In the genomic region with DNA sequence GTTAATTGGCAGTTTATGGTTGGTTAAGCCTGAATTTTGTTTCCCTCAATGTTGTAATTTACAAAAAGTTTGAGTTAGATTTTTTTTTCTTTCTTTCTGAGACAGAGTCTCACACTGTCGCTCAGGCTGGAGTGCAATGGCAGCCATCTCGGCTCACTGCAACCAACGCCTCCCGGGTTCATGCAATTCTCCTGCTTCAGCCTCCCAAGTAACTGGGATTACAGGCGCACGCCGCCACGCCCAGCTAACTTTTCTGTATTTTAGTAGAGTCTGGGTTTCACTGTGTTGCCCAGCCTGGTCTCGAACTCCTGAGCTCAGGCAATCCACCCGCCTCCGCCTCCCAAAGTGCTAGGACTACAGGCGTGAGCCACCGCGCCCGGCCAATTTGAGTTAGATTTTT, we compare ENCODE assay signal across 9 cellular contexts. TPM values are rescaled to one million over a fixed set of nuclear protein-coding genes. Genes with fewer than 3 reads are reported as not detected.
DNase-seq lines count a peak whose midpoint lies in the region; ATAC-seq, FAIRE-seq and TF ChIP-seq lines count a peak whose summit lies in the region.
"Had no signal": no experiment of that assay in that cellular context is flagged by ENCODE, and none has a peak within 500 bp of the region (broad histone marks: within the 10 kb centered on the region; RNA-seq: fewer than 3 reads in every experiment).

No MANE protein-coding gene starts in this region.

- H3K36me3 Mint-ChIP-seq in activated naive CD4-positive, alpha-beta T cell treated with anti-CD3 and anti-CD28 coated beads, Interleukin-2, amount 50 U/mL, for 24 hours: peaks cover 2% of the 10 kb centered on the region
- peaks cover 48% of the 10 kb centered on the region for H3K36me3 Mint-ChIP-seq in activated T-helper 2 cell treated with anti-CD3 and anti-CD28 coated beads, Interferon-gamma antibody, Interleukin-2, Interleukin-4, amounts not matched to agents 10 μg/mL and 5 μg/mL and 100 μg/mL, durations not matched to agents 14 hours and 24 hours and 36 hours (ENCODE audit: low read depth)

- intact Hi-C loops in activated T-helper 2 cell treated with anti-CD3 and anti-CD28 coated beads, Interferon-gamma antibody, Interleukin-2, Interleukin-4, amounts not matched to agents 10 μg/mL and 5 μg/mL and 100 μg/mL, durations not matched to agents 14 hours and 24 hours and 36 hours (cut with micrococcal nuclease): loop anchor here (5.0 to 10.0 kb wide), 4 partner anchors 237 to 1941 kb away; a partner anchor contains a TSS
- intact Hi-C loops in tibial artery (cut with DNase I; ENCODE audit: low total_unique reads): no loop called here

- in situ Hi-C loops in KBM-7 (cut with MboI; ENCODE audit: low pct_unique_long_range_greater_than_20kb, low sequenced_read_pairs): no loop called here

- DNase-seq in activated naive CD4-positive, alpha-beta T cell treated with Interleukin-2 at 50 U/mL for 16 hours: no peak
- no peak for DNase-seq in activated T-helper 2 cell treated with anti-CD3 and anti-CD28 coated beads, Interferon-gamma antibody, Interleukin-2, Interleukin-4, amounts not matched to agents 10 μg/mL and 5 μg/mL and 100 μg/mL, durations not matched to agents 14 hours and 24 hours and 36 hours (ENCODE audit: low spot score)
- DNase-seq in keratinocyte (ENCODE audit: low read depth, low spot score): no peak
- no peak for DNase-seq in tibial artery
- DNase-seq in KBM-7: no peak
- DNase-seq: effector CD8-positive, alpha-beta T cell had no signal

- H3K9me3 Mint-ChIP-seq in activated naive CD4-positive, alpha-beta T cell treated with anti-CD3 and anti-CD28 coated beads, Interleukin-2, amount 50 U/mL, for 24 hours: no peaks in the 10 kb centered on the region
- peaks cover 26% of the 10 kb centered on the region for H3K9me3 Mint-ChIP-seq in activated T-helper 2 cell treated with anti-CD3 and anti-CD28 coated beads, Interferon-gamma antibody, Interleukin-2, Interleukin-4, amounts not matched to agents 10 μg/mL and 5 μg/mL and 100 μg/mL, durations not matched to agents 14 hours and 24 hours and 36 hours

- H3K27me3 ChIP-seq in keratinocyte (ENCODE audit: control insufficient read depth, extremely low read depth, insufficient read depth, low read length): no peaks in the 10 kb centered on the region
- H3K27me3 ChIP-seq in tibial artery: no peaks in the 10 kb centered on the region

- ATAC-seq in GM19463 (IDR thresholded peaks at IDR 0.05; ENCODE audit: unreplicated experiment): no peak
- no peak for ATAC-seq in HG03520 (IDR thresholded peaks at IDR 0.05; ENCODE audit: unreplicated experiment)

- H3K4me1 ChIP-seq in keratinocyte (ENCODE audit: control insufficient read depth, extremely low read depth, insufficient read depth, low read length): peaks cover 8% of the 10 kb centered on the region
- peaks cover 0 to 28% (median 8%) of the 10 kb centered on the region in 4 donors for H3K4me1 ChIP-seq in tibial artery

- peak overlapping the region; percentile 84 for H3K4me2 ChIP-seq in keratinocyte (ENCODE audit: control insufficient read depth, extremely low read depth, insufficient read depth, low read depth, low read length)

- peak overlapping the region; percentile 97 for H3K4me3 Mint-ChIP-seq in activated naive CD4-positive, alpha-beta T cell treated with anti-CD3 and anti-CD28 coated beads, Interleukin-2, amount 50 U/mL, for 24 hours
- peak overlapping the region; percentile 97 for H3K4me3 Mint-ChIP-seq in activated T-helper 2 cell treated with anti-CD3 and anti-CD28 coated beads, Interferon-gamma antibody, Interleukin-2, Interleukin-4, amounts not matched to agents 10 μg/mL and 5 μg/mL and 100 μg/mL, durations not matched to agents 14 hours and 24 hours and 36 hours (ENCODE audit: low read depth)

- no peak overlapping the region for H2AFZ ChIP-seq in keratinocyte (ENCODE audit: control insufficient read depth, low read length)

- H3K9me3 ChIP-seq in keratinocyte (ENCODE audit: control insufficient read depth, low read depth, low read length): no peaks in the 10 kb centered on the region
- H3K9me3 ChIP-seq in tibial artery: no peaks in the 10 kb centered on the region

- H3K4me3 ChIP-seq in keratinocyte (ENCODE audit: control insufficient read depth in 2 of 3, extremely low read depth in 1 of 3, insufficient read depth in 2 of 3, low read depth in 1 of 3, low read length in 3 of 3): peak overlapping the region; percentile 86 to 93 (median 91)
- peak overlapping the region; percentile 62 to 82 for H3K4me3 ChIP-seq in tibial artery

- H3K9me1 ChIP-seq in keratinocyte (ENCODE audit: control insufficient read depth, extremely low read depth, insufficient read depth, low read length): no peaks in the 10 kb centered on the region

- no peak overlapping the region for H3K27ac Mint-ChIP-seq in activated naive CD4-positive, alpha-beta T cell treated with anti-CD3 and anti-CD28 coated beads, Interleukin-2, amount 50 U/mL, for 24 hours
- H3K27ac Mint-ChIP-seq in activated T-helper 2 cell treated with anti-CD3 and anti-CD28 coated beads, Interferon-gamma antibody, Interleukin-2, Interleukin-4, amounts not matched to agents 10 μg/mL and 5 μg/mL and 100 μg/mL, durations not matched to agents 14 hours and 24 hours and 36 hours: no peak overlapping the region

- peaks cover 51% of the 10 kb centered on the region for H3K79me2 ChIP-seq in keratinocyte (ENCODE audit: control insufficient read depth, insufficient read depth, low read length)

- dilution Hi-C loops in keratinocyte (cut with MboI; ENCODE audit: extremely low pct_ligation_motif_present, low sequenced_read_pairs): no loop called here

- H3K27ac ChIP-seq in keratinocyte (ENCODE audit: control insufficient read depth, insufficient read depth, low read length) (no peak overlapping the region), tibial artery (peak overlapping the region in 1 of 2 donors; percentile 77)

- no peak for FAIRE-seq in keratinocyte (lab: Jason Lieb, UNC)

- H4K20me1 ChIP-seq in keratinocyte (ENCODE audit: control insufficient read depth, extremely low read depth, insufficient read depth, low read length): no peaks in the 10 kb centered on the region

- no peaks in the 10 kb centered on the region for H3K27me3 Mint-ChIP-seq in activated naive CD4-positive, alpha-beta T cell treated with anti-CD3 and anti-CD28 coated beads, Interleukin-2, amount 50 U/mL, for 24 hours
- no peaks in the 10 kb centered on the region for H3K27me3 Mint-ChIP-seq in activated T-helper 2 cell treated with anti-CD3 and anti-CD28 coated beads, Interferon-gamma antibody, Interleukin-2, Interleukin-4, amounts not matched to agents 10 μg/mL and 5 μg/mL and 100 μg/mL, durations not matched to agents 14 hours and 24 hours and 36 hours (ENCODE audit: low read depth)

- H3K4me1 Mint-ChIP-seq in activated naive CD4-positive, alpha-beta T cell treated with anti-CD3 and anti-CD28 coated beads, Interleukin-2, amount 50 U/mL, for 24 hours: peaks cover 52% of the 10 kb centered on the region
- H3K4me1 Mint-ChIP-seq in activated T-helper 2 cell treated with anti-CD3 and anti-CD28 coated beads, Interferon-gamma antibody, Interleukin-2, Interleukin-4, amounts not matched to agents 10 μg/mL and 5 μg/mL and 100 μg/mL, durations not matched to agents 14 hours and 24 hours and 36 hours (ENCODE audit: low read depth): peaks cover 26% of the 10 kb centered on the region

- H3K36me3 ChIP-seq in keratinocyte (ENCODE audit: control insufficient read depth in 2 of 2, extremely low read depth in 1 of 2, insufficient read depth in 2 of 2, low read length in 2 of 2): no peaks in the 10 kb centered on the region
- H3K36me3 ChIP-seq in tibial artery: no peaks in the 10 kb centered on the region

- TF ChIP-seq CTCF in keratinocyte (optimal IDR thresholded peaks at IDR 0.05 in 1 of 3, IDR thresholded peaks at IDR 0.05 in 1 of 3, conservative IDR thresholded peaks at IDR 0.05 in 1 of 3; ENCODE audit: extremely low read depth in 1 of 3, insufficient read depth in 2 of 3, low read length in 3 of 3) (no peak), tibial artery (IDR thresholded peaks at IDR 0.05) (no peak)

- no peak overlapping the region for H3K9ac ChIP-seq in keratinocyte (ENCODE audit: control insufficient read depth, extremely low read depth, insufficient read depth, low read length)

RNA-seq across cellular contexts. Expression of a gene that starts 0.9 kb away (rescaled TPM):
- total RNA-seq in activated T-helper 2 cell treated with anti-CD3 and anti-CD28 coated beads, Interferon-gamma antibody, Interleukin-2, Interleukin-4, amounts not matched to agents 10 μg/mL and 5 μg/mL and 100 μg/mL, durations not matched to agents 14 hours and 24 hours and 36 hours: 7.2 and 7.5 TPM in 2 replicates
- polyA plus RNA-seq in keratinocyte: 3.1 to 4.7 TPM (median 4.3 TPM) in 3 replicates
- 3.5 TPM for polyA plus RNA-seq in keratinocyte (2011; ENCODE audit: low read depth)
- polyA plus RNA-seq in keratinocyte (2011; cell fraction: cytosol; rRNA removed): 1.5 and 2.9 TPM in 2 replicates
- polyA plus RNA-seq in keratinocyte (2011; cell fraction: nucleus; rRNA removed): 8.3 and 8.8 TPM in 2 replicates
- polyA plus RNA-seq in keratinocyte (2012; ENCODE audit: low replicate concordance): 2.1 and 3.3 TPM in 2 replicates
- polyA minus RNA-seq in keratinocyte: 1.6 to 3.8 TPM (median 2.0 TPM) in 3 replicates
- 2.5 TPM for polyA minus RNA-seq in keratinocyte (2011; cell fraction: cytosol; rRNA and poly(A)+ RNA removed)
- polyA minus RNA-seq in keratinocyte (2011; cell fraction: nucleus; rRNA and poly(A)+ RNA removed): 3.6 and 6.8 TPM in 2 replicates
